ENCODE assay signal across 3 cellular contexts in the genomic region with DNA sequence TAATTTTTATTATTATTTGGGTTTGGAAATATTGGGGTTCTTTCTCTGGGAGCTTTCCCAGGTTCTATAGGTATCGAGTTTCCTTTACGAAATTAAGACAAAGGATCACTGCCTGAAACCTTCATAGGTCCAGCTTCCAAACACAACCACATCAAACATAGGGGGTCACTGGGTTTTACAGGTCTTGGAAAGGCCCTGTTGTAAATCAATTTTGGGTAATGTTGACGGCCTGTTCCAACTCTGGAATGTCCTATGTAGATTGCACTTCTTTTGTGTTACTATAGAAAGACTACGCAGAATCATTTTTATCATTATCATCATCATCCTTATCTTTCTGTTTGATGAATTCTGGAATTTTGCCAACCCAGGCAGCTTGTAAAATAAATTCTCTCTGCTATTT.
A peak's percentile ranks its signal among the peaks of the same experiment; 100 is the strongest.
TF ChIP-seq lines count a peak whose summit lies in the region.

No MANE protein-coding gene starts in this region.

TF ChIP-seq in SK-N-SH, 30 proteins besides CTCF, POLR2A, EP300 and RAD21:
- no peak for TF ChIP-seq RCOR1 (IDR thresholded peaks at IDR 0.05; ENCODE audit: low read length)
- TF ChIP-seq, protein P1, sequence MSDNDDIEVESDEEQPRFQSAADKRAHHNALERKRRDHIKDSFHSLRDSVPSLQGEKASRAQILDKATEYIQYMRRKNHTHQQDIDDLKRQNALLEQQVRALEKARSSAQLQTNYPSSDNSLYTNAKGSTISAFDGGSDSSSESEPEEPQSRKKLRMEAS (IDR thresholded peaks at IDR 0.05; ENCODE audit: low read depth): no peak
- TF ChIP-seq GATA2 (CRISPR knock-in tag; IDR thresholded peaks at IDR 0.05): 0 out of 2 replicates have a peak, but pooled peaks have one; percentile 25
- TF ChIP-seq NFIC (IDR thresholded peaks at IDR 0.05; ENCODE audit: borderline replicate concordance): no peak; the same call in 1 of the 2 replicates
- TF ChIP-seq, protein P2, sequence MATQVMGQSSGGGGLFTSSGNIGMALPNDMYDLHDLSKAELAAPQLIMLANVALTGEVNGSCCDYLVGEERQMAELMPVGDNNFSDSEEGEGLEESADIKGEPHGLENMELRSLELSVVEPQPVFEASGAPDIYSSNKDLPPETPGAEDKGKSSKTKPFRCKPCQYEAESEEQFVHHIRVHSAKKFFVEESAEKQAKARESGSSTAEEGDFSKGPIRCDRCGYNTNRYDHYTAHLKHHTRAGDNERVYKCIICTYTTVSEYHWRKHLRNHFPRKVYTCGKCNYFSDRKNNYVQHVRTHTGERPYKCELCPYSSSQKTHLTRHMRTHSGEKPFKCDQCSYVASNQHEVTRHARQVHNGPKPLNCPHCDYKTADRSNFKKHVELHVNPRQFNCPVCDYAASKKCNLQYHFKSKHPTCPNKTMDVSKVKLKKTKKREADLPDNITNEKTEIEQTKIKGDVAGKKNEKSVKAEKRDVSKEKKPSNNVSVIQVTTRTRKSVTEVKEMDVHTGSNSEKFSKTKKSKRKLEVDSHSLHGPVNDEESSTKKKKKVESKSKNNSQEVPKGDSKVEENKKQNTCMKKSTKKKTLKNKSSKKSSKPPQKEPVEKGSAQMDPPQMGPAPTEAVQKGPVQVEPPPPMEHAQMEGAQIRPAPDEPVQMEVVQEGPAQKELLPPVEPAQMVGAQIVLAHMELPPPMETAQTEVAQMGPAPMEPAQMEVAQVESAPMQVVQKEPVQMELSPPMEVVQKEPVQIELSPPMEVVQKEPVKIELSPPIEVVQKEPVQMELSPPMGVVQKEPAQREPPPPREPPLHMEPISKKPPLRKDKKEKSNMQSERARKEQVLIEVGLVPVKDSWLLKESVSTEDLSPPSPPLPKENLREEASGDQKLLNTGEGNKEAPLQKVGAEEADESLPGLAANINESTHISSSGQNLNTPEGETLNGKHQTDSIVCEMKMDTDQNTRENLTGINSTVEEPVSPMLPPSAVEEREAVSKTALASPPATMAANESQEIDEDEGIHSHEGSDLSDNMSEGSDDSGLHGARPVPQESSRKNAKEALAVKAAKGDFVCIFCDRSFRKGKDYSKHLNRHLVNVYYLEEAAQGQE (IDR thresholded peaks at IDR 0.05; ENCODE audit: low read depth, low read length): no peak
- TF ChIP-seq, protein P3, sequence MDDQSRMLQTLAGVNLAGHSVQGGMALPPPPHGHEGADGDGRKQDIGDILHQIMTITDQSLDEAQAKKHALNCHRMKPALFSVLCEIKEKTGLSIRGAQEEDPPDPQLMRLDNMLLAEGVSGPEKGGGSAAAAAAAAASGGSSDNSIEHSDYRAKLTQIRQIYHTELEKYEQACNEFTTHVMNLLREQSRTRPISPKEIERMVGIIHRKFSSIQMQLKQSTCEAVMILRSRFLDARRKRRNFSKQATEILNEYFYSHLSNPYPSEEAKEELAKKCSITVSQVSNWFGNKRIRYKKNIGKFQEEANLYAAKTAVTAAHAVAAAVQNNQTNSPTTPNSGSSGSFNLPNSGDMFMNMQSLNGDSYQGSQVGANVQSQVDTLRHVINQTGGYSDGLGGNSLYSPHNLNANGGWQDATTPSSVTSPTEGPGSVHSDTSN (IDR thresholded peaks at IDR 0.05): no peak
- no peak for TF ChIP-seq MEF2A (IDR thresholded peaks at IDR 0.05; ENCODE audit: borderline replicate concordance, low read depth)
- no peak for TF ChIP-seq MXI1 (IDR thresholded peaks at IDR 0.05; ENCODE audit: low read depth, low read length)

TF ChIP-seq in SK-N-SH treated with all-trans-retinoic acid at 6 μM for 48 hours, 23 proteins besides CTCF, POLR2A, EP300 and RAD21:
- TF ChIP-seq ZFP30 (CRISPR knock-in tag; IDR thresholded peaks at IDR 0.05) (no peak), ZNF70 (CRISPR knock-in tag; IDR thresholded peaks at IDR 0.05) (no peak), ZNF8 (CRISPR knock-in tag; IDR thresholded peaks at IDR 0.05) (no peak)
- TF ChIP-seq, protein P4, sequence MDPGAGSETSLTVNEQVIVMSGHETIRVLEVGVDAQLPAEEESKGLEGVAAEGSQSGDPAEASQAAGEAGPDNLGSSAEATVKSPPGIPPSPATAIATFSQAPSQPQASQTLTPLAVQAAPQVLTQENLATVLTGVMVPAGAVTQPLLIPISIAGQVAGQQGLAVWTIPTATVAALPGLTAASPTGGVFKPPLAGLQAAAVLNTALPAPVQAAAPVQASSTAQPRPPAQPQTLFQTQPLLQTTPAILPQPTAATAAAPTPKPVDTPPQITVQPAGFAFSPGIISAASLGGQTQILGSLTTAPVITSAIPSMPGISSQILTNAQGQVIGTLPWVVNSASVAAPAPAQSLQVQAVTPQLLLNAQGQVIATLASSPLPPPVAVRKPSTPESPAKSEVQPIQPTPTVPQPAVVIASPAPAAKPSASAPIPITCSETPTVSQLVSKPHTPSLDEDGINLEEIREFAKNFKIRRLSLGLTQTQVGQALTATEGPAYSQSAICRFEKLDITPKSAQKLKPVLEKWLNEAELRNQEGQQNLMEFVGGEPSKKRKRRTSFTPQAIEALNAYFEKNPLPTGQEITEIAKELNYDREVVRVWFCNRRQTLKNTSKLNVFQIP (CRISPR knock-in tag; IDR thresholded peaks at IDR 0.05; ENCODE audit: borderline replicate concordance, low read depth): no peak

TF ChIP-seq in HepG2, 621 proteins besides CTCF, POLR2A, EP300 and RAD21:
- TF ChIP-seq POGZ (CRISPR knock-in tag; IDR thresholded peaks at IDR 0.05) (no peak), ZSCAN31 (CRISPR knock-in tag; IDR thresholded peaks at IDR 0.05; ENCODE audit: low read depth) (no peak), SMAD9 (CRISPR knock-in tag; IDR thresholded peaks at IDR 0.05) (no peak), ZNF589 (CRISPR knock-in tag; conservative IDR thresholded peaks at IDR 0.05) (no peak), ZNF678 (CRISPR knock-in tag; IDR thresholded peaks at IDR 0.05) (no peak)
- TF ChIP-seq, protein P5, sequence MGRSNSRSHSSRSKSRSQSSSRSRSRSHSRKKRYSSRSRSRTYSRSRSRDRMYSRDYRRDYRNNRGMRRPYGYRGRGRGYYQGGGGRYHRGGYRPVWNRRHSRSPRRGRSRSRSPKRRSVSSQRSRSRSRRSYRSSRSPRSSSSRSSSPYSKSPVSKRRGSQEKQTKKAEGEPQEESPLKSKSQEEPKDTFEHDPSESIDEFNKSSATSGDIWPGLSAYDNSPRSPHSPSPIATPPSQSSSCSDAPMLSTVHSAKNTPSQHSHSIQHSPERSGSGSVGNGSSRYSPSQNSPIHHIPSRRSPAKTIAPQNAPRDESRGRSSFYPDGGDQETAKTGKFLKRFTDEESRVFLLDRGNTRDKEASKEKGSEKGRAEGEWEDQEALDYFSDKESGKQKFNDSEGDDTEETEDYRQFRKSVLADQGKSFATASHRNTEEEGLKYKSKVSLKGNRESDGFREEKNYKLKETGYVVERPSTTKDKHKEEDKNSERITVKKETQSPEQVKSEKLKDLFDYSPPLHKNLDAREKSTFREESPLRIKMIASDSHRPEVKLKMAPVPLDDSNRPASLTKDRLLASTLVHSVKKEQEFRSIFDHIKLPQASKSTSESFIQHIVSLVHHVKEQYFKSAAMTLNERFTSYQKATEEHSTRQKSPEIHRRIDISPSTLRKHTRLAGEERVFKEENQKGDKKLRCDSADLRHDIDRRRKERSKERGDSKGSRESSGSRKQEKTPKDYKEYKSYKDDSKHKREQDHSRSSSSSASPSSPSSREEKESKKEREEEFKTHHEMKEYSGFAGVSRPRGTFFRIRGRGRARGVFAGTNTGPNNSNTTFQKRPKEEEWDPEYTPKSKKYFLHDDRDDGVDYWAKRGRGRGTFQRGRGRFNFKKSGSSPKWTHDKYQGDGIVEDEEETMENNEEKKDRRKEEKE (IDR thresholded peaks at IDR 0.05): no peak
- TF ChIP-seq, protein P3 (CRISPR knock-in tag; IDR thresholded peaks at IDR 0.05; ENCODE audit: borderline replicate concordance): no peak
